ENCODE assay signal across 30 cellular contexts in the genomic region with DNA sequence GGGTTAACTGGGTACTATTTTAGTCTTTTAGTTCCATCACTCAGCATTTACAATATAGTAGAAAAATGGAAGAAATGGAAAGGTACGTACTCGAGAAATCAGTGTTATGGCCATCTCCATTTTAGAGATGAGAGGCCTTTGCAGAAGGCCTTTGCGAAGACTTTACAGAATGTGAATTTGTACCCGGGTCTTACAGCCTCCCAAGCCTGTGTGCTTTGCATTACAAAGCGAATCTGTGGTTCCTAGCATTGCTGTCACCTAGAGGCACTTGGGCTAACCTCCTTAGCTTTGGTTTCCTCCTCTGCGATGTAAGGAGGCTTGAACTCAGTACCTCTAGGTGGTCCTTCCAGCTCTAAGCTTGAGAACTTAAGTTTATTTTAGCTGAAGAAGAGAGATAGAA.
"Had no signal": no experiment of that assay in that cellular context is flagged by ENCODE, and none has a peak within 500 bp of the region (broad histone marks: within the 10 kb centered on the region; RNA-seq: fewer than 3 reads in every experiment).

No MANE protein-coding gene starts in this region.

- H3K4me3 ChIP-seq: breast epithelium, heart left ventricle, sigmoid colon, upper lobe of left lung, vagina had no signal

- H3K9me3 ChIP-seq: breast epithelium, heart left ventricle, neutrophil, sigmoid colon, upper lobe of left lung, vagina had no signal

- H3K27me3 Mint-ChIP-seq: activated naive CD4-positive, alpha-beta T cell treated with anti-CD3 and anti-CD28 coated beads, Interleukin-2, amount 10 ng/mL, durations not matched to agents 7 days and 5 days; naive B cell; stimulated activated memory B cell treated with anti-CD40 and anti-IgM and Interleukin-4, amounts not matched to agents 10 μg/mL and 1 μg/mL and 100 μg/mL, for 72 hours; stimulated activated naive CD8-positive, alpha-beta T cell treated with anti-CD3 and anti-CD28 coated beads, Interleukin-15, amount 100 ng/mL, for 72 hours; T-helper 17 cell had no signal

- H3K4me3 Mint-ChIP-seq: activated naive CD4-positive, alpha-beta T cell treated with anti-CD3 and anti-CD28 coated beads, Interleukin-2, amount 10 ng/mL, durations not matched to agents 7 days and 5 days; nephron progenitor cell; stimulated activated memory B cell treated with anti-CD40 and anti-IgM and Interleukin-4, amounts not matched to agents 10 μg/mL and 1 μg/mL and 100 μg/mL, for 72 hours; stimulated activated naive CD8-positive, alpha-beta T cell treated with anti-CD3 and anti-CD28 coated beads, Interleukin-15, amount 100 ng/mL, for 72 hours; T-helper 17 cell had no signal

- H3K36me3 ChIP-seq: breast epithelium, heart left ventricle, neutrophil, sigmoid colon, upper lobe of left lung, vagina, WERI-Rb-1 had no signal

- H3K4me1 ChIP-seq: breast epithelium had no signal

- H3K36me3 Mint-ChIP-seq: naive B cell had no signal

- H3K27ac Mint-ChIP-seq: activated naive CD4-positive, alpha-beta T cell treated with anti-CD3 and anti-CD28 coated beads, Interleukin-2, amount 10 ng/mL, durations not matched to agents 7 days and 5 days; naive B cell; nephron progenitor cell; stimulated activated memory B cell treated with anti-CD40 and anti-IgM and Interleukin-4, amounts not matched to agents 10 μg/mL and 1 μg/mL and 100 μg/mL, for 72 hours; stimulated activated naive CD8-positive, alpha-beta T cell treated with anti-CD3 and anti-CD28 coated beads, Interleukin-15, amount 100 ng/mL, for 72 hours; T-helper 17 cell had no signal

- H3K27ac ChIP-seq: breast epithelium, heart left ventricle, neutrophil, sigmoid colon, upper lobe of left lung, vagina, WERI-Rb-1 had no signal

- ATAC-seq: esophagus mucosa; heart left ventricle; left ventricle myocardium superior; stimulated activated memory B cell treated with anti-CD40 and anti-IgM and Interleukin-4, amounts not matched to agents 10 μg/mL and 1 μg/mL and 100 μg/mL, for 72 hours; stimulated activated naive CD8-positive, alpha-beta T cell treated with anti-CD3 and anti-CD28 coated beads, Interleukin-15, amount 100 ng/mL, for 72 hours; T-helper 17 cell had no signal

- H3K27me3 ChIP-seq: breast epithelium, heart left ventricle, neutrophil, sigmoid colon, upper lobe of left lung, vagina had no signal

- DNase-seq: activated CD4-positive, alpha-beta T cell treated with anti-CD3 and anti-CD28 coated beads, Interleukin-2, amount 50 U/mL, for 4 hours; activated CD4-positive, CD25-positive, alpha-beta regulatory T cell treated with anti-CD3 and anti-CD28 coated beads, Interleukin-2, amount 50 U/mL, for 72 hours; activated effector memory CD4-positive, alpha-beta T cell treated with anti-CD3 and anti-CD28 coated beads, Interleukin-2, amount 50 U/mL, for 16 hours; activated naive CD4-positive, alpha-beta T cell treated with anti-CD3 and anti-CD28 coated beads, Interleukin-2, amount 10 ng/mL, durations not matched to agents 7 days and 5 days; activated T-cell treated with anti-CD3 and anti-CD28 coated beads for 4 hours; central memory CD4-positive, alpha-beta T cell; foreskin fibroblast; heart left ventricle; hypothalamus; islet precursor cell; left ventricle myocardium superior; mammary epithelial cell; naive B cell; nephron progenitor cell; retina; sigmoid colon; small intestine; stimulated activated CD4-positive, alpha-beta T cell treated with anti-CD3 and anti-CD28 coated beads, Interleukin-4, amount 100 ng/mL, for 24 hours; stimulated activated naive CD8-positive, alpha-beta T cell treated with anti-CD3 and anti-CD28 coated beads, Interleukin-15, amount 100 ng/mL, for 72 hours; substantia nigra; SW 1271; T-helper 17 cell; T1000; upper lobe of left lung; WERI-Rb-1 had no signal

- H3K9me3 Mint-ChIP-seq: activated naive CD4-positive, alpha-beta T cell treated with anti-CD3 and anti-CD28 coated beads, Interleukin-2, amount 10 ng/mL, durations not matched to agents 7 days and 5 days; naive B cell; stimulated activated memory B cell treated with anti-CD40 and anti-IgM and Interleukin-4, amounts not matched to agents 10 μg/mL and 1 μg/mL and 100 μg/mL, for 72 hours; stimulated activated naive CD8-positive, alpha-beta T cell treated with anti-CD3 and anti-CD28 coated beads, Interleukin-15, amount 100 ng/mL, for 72 hours had no signal
